24 cellular contexts compared by ENCODE assay signal in genomic region chr18:62537042-62537894, GRCh38. TPM values are rescaled to one million over a fixed set of nuclear protein-coding genes. Genes with fewer than 3 reads are reported as not detected.
DNase-seq lines count a peak whose midpoint lies in the region; ATAC-seq and TF ChIP-seq lines count a peak whose summit lies in the region.
"Had no signal": no experiment of that assay in that cellular context is flagged by ENCODE, and none has a peak within 500 bp of the region (broad histone marks: within the 10 kb centered on the region; RNA-seq: fewer than 3 reads in every experiment).

No MANE protein-coding gene starts in this region.

- H3K27me3 ChIP-seq in PC-9 (ENCODE audit: insufficient read depth, low read depth) (no peaks in the 10 kb centered on the region), foreskin keratinocyte (no peaks in the 10 kb centered on the region)
- H3K27me3 ChIP-seq: BLaER1 treated with 17β-estradiol and CSF1 and Interleukin-3, amounts not matched to agents 10 nM and 100 nM had no signal

- H3K79me2 ChIP-seq in PC-9 (ENCODE audit: low read depth), result peaks cover 52% of the 10 kb centered on the region

- intact Hi-C loops in activated CD4-positive, alpha-beta T cell treated with anti-CD3 and anti-CD28 coated beads for 36 hours (cut with DNase I, micrococcal nuclease), result no loop called here
- intact Hi-C loops in PC-9 (cut with micrococcal nuclease; ENCODE audit: unreplicated experiment), result no loop called here

- POLR2A ChIA-PET in activated CD4-positive, alpha-beta T cell treated with anti-CD3 and anti-CD28 coated beads for 36 hours (lab: Charles Lee), result no interaction called here
- POLR2A ChIA-PET in PC-9 (lab: Charles Lee; ENCODE audit: unreplicated experiment), result no interaction called here

- H3K9me2 ChIP-seq in PC-9 (ENCODE audit: insufficient read depth), result no peaks in the 10 kb centered on the region

- H2AFZ ChIP-seq in PC-9, result no peak overlapping the region

- peak overlapping the region; percentile 24 for H3K4me2 ChIP-seq in PC-9
- H3K4me2 ChIP-seq: BLaER1 treated with 17β-estradiol and CSF1 and Interleukin-3, amounts not matched to agents 10 nM and 100 nM; KMS-11 had no signal

- H3K4me1 Mint-ChIP-seq in activated CD4-positive, alpha-beta T cell treated with anti-CD3 and anti-CD28 coated beads for 36 hours, result peaks cover 31% of the 10 kb centered on the region
- peaks cover 50% of the 10 kb centered on the region for H3K4me1 Mint-ChIP-seq in stimulated activated effector memory CD8-positive, alpha-beta T cell treated with anti-CD3 and anti-CD28 coated beads, Interleukin-12 subunit alpha, Interleukin-12 subunit beta, amount 100 ng/mL, for 72 hours

- H3K27me3 Mint-ChIP-seq in activated CD4-positive, alpha-beta T cell treated with anti-CD3 and anti-CD28 coated beads for 36 hours, result no peaks in the 10 kb centered on the region

- H3K9me3 ChIP-seq in PC-9 (ENCODE audit: insufficient read depth, low read depth), result no peaks in the 10 kb centered on the region
- H3K9me3 ChIP-seq: BLaER1 treated with 17β-estradiol and CSF1 and Interleukin-3, amounts not matched to agents 10 nM and 100 nM had no signal

- H3K4me1 ChIP-seq in PC-9 (replicated peaks; ENCODE audit: insufficient read depth), result peaks cover 19% of the 10 kb centered on the region
- H3K4me1 ChIP-seq in foreskin keratinocyte, result peaks cover 21% of the 10 kb centered on the region

- peaks cover 27% of the 10 kb centered on the region for H3K36me3 Mint-ChIP-seq in activated CD4-positive, alpha-beta T cell treated with anti-CD3 and anti-CD28 coated beads for 36 hours (ENCODE audit: low read depth)
- peaks cover 34% of the 10 kb centered on the region for H3K36me3 Mint-ChIP-seq in stimulated activated effector memory CD8-positive, alpha-beta T cell treated with anti-CD3 and anti-CD28 coated beads, Interleukin-12 subunit alpha, Interleukin-12 subunit beta, amount 100 ng/mL, for 72 hours

- H3K4me3 ChIP-seq in PC-9, result no peak overlapping the region
- H3K4me3 ChIP-seq: BLaER1 treated with 17β-estradiol and CSF1 and Interleukin-3, amounts not matched to agents 10 nM and 100 nM; SK-N-MC had no signal

- BruUV-seq in PC-9 (replicated peaks; lab: Mats Ljungman, UMichigan), result no TSS peak

- TF ChIP-seq CTCF in PC-9 (conservative IDR thresholded peaks at IDR 0.05), result no peak; the same call in 1 of the 2 replicates
- TF ChIP-seq CTCF in foreskin keratinocyte (conservative IDR thresholded peaks at IDR 0.05), result no peak

- H3K9me3 Mint-ChIP-seq in activated CD4-positive, alpha-beta T cell treated with anti-CD3 and anti-CD28 coated beads for 36 hours (ENCODE audit: low read depth), result no peaks in the 10 kb centered on the region
- no peaks in the 10 kb centered on the region for H3K9me3 Mint-ChIP-seq in stimulated activated effector memory CD8-positive, alpha-beta T cell treated with anti-CD3 and anti-CD28 coated beads, Interleukin-12 subunit alpha, Interleukin-12 subunit beta, amount 100 ng/mL, for 72 hours

- H4K20me1 ChIP-seq in PC-9 (ENCODE audit: insufficient read depth), result no peaks in the 10 kb centered on the region

- H3K27ac ChIP-seq in PC-9, result peak overlapping the region; percentile 66
- no peak overlapping the region for H3K27ac ChIP-seq in foreskin keratinocyte
- H3K27ac ChIP-seq: 22Rv1; BLaER1 treated with 17β-estradiol and CSF1 and Interleukin-3, amounts not matched to agents 10 nM and 100 nM; KMS-11; SK-N-MC had no signal

- CTCF ChIA-PET in activated CD4-positive, alpha-beta T cell treated with anti-CD3 and anti-CD28 coated beads for 36 hours (lab: Charles Lee), result interaction anchor here (1.0 to 1.5 kb wide), 3 partner anchors 10 to 116 kb away, joined by 3 to 5 read pairs (median 4); no protein-coding TSS in a partner anchor
- CTCF ChIA-PET in PC-9 (lab: Charles Lee), result no interaction called here

- no peak overlapping the region for H3K27ac Mint-ChIP-seq in activated CD4-positive, alpha-beta T cell treated with anti-CD3 and anti-CD28 coated beads for 36 hours
- peak overlapping the region; percentile 60 for H3K27ac Mint-ChIP-seq in stimulated activated effector memory CD8-positive, alpha-beta T cell treated with anti-CD3 and anti-CD28 coated beads, Interleukin-12 subunit alpha, Interleukin-12 subunit beta, amount 100 ng/mL, for 72 hours

- H3F3A ChIP-seq in PC-9 (ENCODE audit: insufficient read depth, low read depth), result peaks cover 16% of the 10 kb centered on the region

- no peak for DNase-seq in activated CD4-positive, alpha-beta T cell treated with anti-CD3 and anti-CD28 coated beads for 36 hours
- DNase-seq in activated CD4-positive, alpha-beta T cell treated with anti-CD3 and anti-CD28 coated beads for 4 hours, result no peak
- peak in 1 of 2 experiments; percentile 54 for DNase-seq in PC-9
- no peak for DNase-seq in foreskin keratinocyte
- DNase-seq in stimulated activated effector memory CD8-positive, alpha-beta T cell treated with anti-CD3 and anti-CD28 coated beads, Interleukin-12 subunit alpha, Interleukin-12 subunit beta, amount 100 ng/mL, for 72 hours (ENCODE audit: low spot score in 2 of 2), result no peak
- no peak for DNase-seq in activated CD4-positive, CD25-positive, alpha-beta regulatory T cell (lab: John Stamatoyannopoulos, UW)
- no peak for DNase-seq in DMS114 treated with DMSO at 0.1 percent for 48 hours (lab: John Stamatoyannopoulos, UW; ENCODE audit: unreplicated experiment)
- DNase-seq: DMS79 treated with DMSO at 0.1 percent for 48 hours, GOT3, HCEC 1CT, IMR-90, NCI-H1105 treated with DMSO at 0.1 percent for 48 hours, NCI-H1694, NCI-H2081, NCI-H2171 treated with DMSO at 0.1 percent for 48 hours, NCI-H524 treated with DMSO at 0.1 percent for 48 hours, RPMI8226, SHP77 treated with DMSO at 0.1 percent for 48 hours, SW 1271 had no signal

- no peak overlapping the region for H3K4me3 Mint-ChIP-seq in activated CD4-positive, alpha-beta T cell treated with anti-CD3 and anti-CD28 coated beads for 36 hours
- no peak overlapping the region for H3K4me3 Mint-ChIP-seq in stimulated activated effector memory CD8-positive, alpha-beta T cell treated with anti-CD3 and anti-CD28 coated beads, Interleukin-12 subunit alpha, Interleukin-12 subunit beta, amount 100 ng/mL, for 72 hours

- ATAC-seq in activated CD4-positive, alpha-beta T cell treated with anti-CD3 and anti-CD28 coated beads for 36 hours, result peak; percentile 12
- peak; percentile 58 for ATAC-seq in foreskin keratinocyte
- ATAC-seq in stimulated activated effector memory CD8-positive, alpha-beta T cell treated with anti-CD3 and anti-CD28 coated beads, Interleukin-12 subunit alpha, Interleukin-12 subunit beta, amount 100 ng/mL, for 72 hours, result no peak
- ATAC-seq in GM21390 (IDR thresholded peaks at IDR 0.05; ENCODE audit: unreplicated experiment), result no peak

- no peaks in the 10 kb centered on the region for H3K36me3 ChIP-seq in PC-9 (ENCODE audit: low read depth)

RNA-seq across cellular contexts. Expression of gene ZCCHC2, which starts 14.4 kb away (rescaled TPM):
- 10 to 100 TPM; 26.1 to 40.1 TPM for total RNA-seq in activated CD4-positive, alpha-beta T cell treated with anti-CD3 and anti-CD28 coated beads for 36 hours
- 12.0 and 18.1 TPM in 2 replicates for total RNA-seq in PC-9 (2021)
- total RNA-seq in foreskin keratinocyte, result 16.2 and 16.6 TPM in 2 replicates
- 3.7 and 4.5 TPM in 2 replicates for polyA plus RNA-seq in foreskin keratinocyte

Comparison
In these comparisons a context has a peak if more than half of its experiments do, and no peak if none do; other contexts are left out.
1. ATAC-seq: peak in activated CD4-positive, alpha-beta T cell treated with anti-CD3 and anti-CD28 coated beads for 36 hours (single experiment) and foreskin keratinocyte (single experiment); none in stimulated activated effector memory CD8-positive, alpha-beta T cell treated with anti-CD3 and anti-CD28 coated beads, Interleukin-12 subunit alpha, Interleukin-12 subunit beta, amount 100 ng/mL, for 72 hours (single experiment) and GM21390 (single experiment).